ENCODE assay signal across 8 cellular contexts in genomic region chr14:61355892-61356325, GRCh38. TPM values are rescaled to one million over a fixed set of nuclear protein-coding genes. Genes with fewer than 3 reads are reported as not detected.
DNase-seq lines count a peak whose midpoint lies in the region; ATAC-seq, FAIRE-seq and TF ChIP-seq lines count a peak whose summit lies in the region.

No MANE protein-coding gene starts in this region.

- H3K27me3 ChIP-seq in GM23338 (ENCODE audit: insufficient read depth) = no peaks in the 10 kb centered on the region
- no peaks in the 10 kb centered on the region for H3K27me3 ChIP-seq in small intestine (ENCODE audit: control insufficient read depth in 2 of 2, insufficient read depth in 2 of 2, low read length in 2 of 2)

- H3K9me2 ChIP-seq in GM23338 (ENCODE audit: insufficient read depth) = peaks cover 16% of the 10 kb centered on the region; the same call in 1 of the 2 replicates

- H3K4me1 Mint-ChIP-seq in GM23338 (peaks cover 11% of the 10 kb centered on the region), mesothelial cell of epicardium (peaks cover 10% of the 10 kb centered on the region)
- H3K4me1 Mint-ChIP-seq in stimulated activated memory B cell treated with anti-CD40 and anti-IgM and Interleukin-4, amounts not matched to agents 10 μg/mL and 1 μg/mL and 100 μg/mL, for 72 hours = no peaks in the 10 kb centered on the region

- H3K36me3 ChIP-seq in GM23338 (ENCODE audit: insufficient read depth) = no peaks in the 10 kb centered on the region
- H3K36me3 ChIP-seq in small intestine (ENCODE audit: control insufficient read depth in 2 of 2, insufficient read depth in 2 of 2, low read length in 2 of 2) = no peaks in the 10 kb centered on the region

- H3F3A ChIP-seq in GM23338 (replicated peaks; ENCODE audit: low read depth) = no peaks in the 10 kb centered on the region

- H2AFZ ChIP-seq in GM23338 = no peak overlapping the region

- FAIRE-seq in small intestine (lab: Jason Lieb, UNC) = no peak

- H3K27ac Mint-ChIP-seq in GM23338 (peak overlapping the region; percentile 33), mesothelial cell of epicardium (peak overlapping the region; percentile 70)
- no peak overlapping the region for H3K27ac Mint-ChIP-seq in stimulated activated memory B cell treated with anti-CD40 and anti-IgM and Interleukin-4, amounts not matched to agents 10 μg/mL and 1 μg/mL and 100 μg/mL, for 72 hours

- ATAC-seq in GM23338 = peak; percentile 81
- no peak for ATAC-seq in GM19035 (IDR thresholded peaks at IDR 0.05; ENCODE audit: unreplicated experiment)
- ATAC-seq in stimulated activated memory B cell treated with anti-CD40 and anti-IgM and Interleukin-4, amounts not matched to agents 10 μg/mL and 1 μg/mL and 100 μg/mL, for 72 hours = no peak

- H3K27me3 Mint-ChIP-seq in GM23338 (ENCODE audit: insufficient read depth, low read depth, poor library complexity) = no peaks in the 10 kb centered on the region
- no peaks in the 10 kb centered on the region for H3K27me3 Mint-ChIP-seq in mesothelial cell of epicardium (ENCODE audit: low read depth)
- peaks cover 26% of the 10 kb centered on the region for H3K27me3 Mint-ChIP-seq in stimulated activated memory B cell treated with anti-CD40 and anti-IgM and Interleukin-4, amounts not matched to agents 10 μg/mL and 1 μg/mL and 100 μg/mL, for 72 hours

- no peaks in the 10 kb centered on the region for H4K20me1 ChIP-seq in GM23338 (replicated peaks; ENCODE audit: insufficient read depth)

- TF ChIP-seq CTCF in GM23338 (conservative IDR thresholded peaks at IDR 0.05; ENCODE audit: low read depth in 2 of 2) (no peak), mesothelial cell of epicardium (IDR thresholded peaks at IDR 0.05; ENCODE audit: unreplicated experiment) (no peak)

- H3K4me3 Mint-ChIP-seq in GM23338 (no peak overlapping the region), mesothelial cell of epicardium (no peak overlapping the region)
- no peak overlapping the region for H3K4me3 Mint-ChIP-seq in stimulated activated memory B cell treated with anti-CD40 and anti-IgM and Interleukin-4, amounts not matched to agents 10 μg/mL and 1 μg/mL and 100 μg/mL, for 72 hours

- H3K36me3 Mint-ChIP-seq in GM23338 (ENCODE audit: low read depth) = no peaks in the 10 kb centered on the region
- no peaks in the 10 kb centered on the region for H3K36me3 Mint-ChIP-seq in mesothelial cell of epicardium
- no peaks in the 10 kb centered on the region for H3K36me3 Mint-ChIP-seq in stimulated activated memory B cell treated with anti-CD40 and anti-IgM and Interleukin-4, amounts not matched to agents 10 μg/mL and 1 μg/mL and 100 μg/mL, for 72 hours

- 41 to 77% (median 73%) methylated on average over 6 of the region's 6 CpGs for WGBS in small intestine, 3 donors

- H3K79me2 ChIP-seq in GM23338 (replicated peaks; ENCODE audit: insufficient read depth) = no peaks in the 10 kb centered on the region

- no peaks in the 10 kb centered on the region for H3K9me3 ChIP-seq in small intestine (ENCODE audit: control insufficient read depth, low read depth)

- H3K4me1 ChIP-seq in GM23338 (ENCODE audit: insufficient read depth) (no peaks in the 10 kb centered on the region), small intestine (ENCODE audit: control insufficient read depth in 2 of 2, insufficient read depth in 1 of 2, low read depth in 1 of 2, low read length in 1 of 2) (peaks cover 2 to 13% of the 10 kb centered on the region in 2 donors)

- H3K27ac ChIP-seq in GM23338 (ENCODE audit: low read depth) (no peak overlapping the region), small intestine (ENCODE audit: low read depth in 1 of 2, low read length in 1 of 2) (no peak overlapping the region)

- H3K4me3 ChIP-seq in GM23338 (no peak overlapping the region), small intestine (ENCODE audit: low read depth in 1 of 2, low read length in 2 of 2) (no peak overlapping the region)

- H3K9me3 Mint-ChIP-seq in GM23338 (no peaks in the 10 kb centered on the region), mesothelial cell of epicardium (no peaks in the 10 kb centered on the region)
- no peaks in the 10 kb centered on the region for H3K9me3 Mint-ChIP-seq in stimulated activated memory B cell treated with anti-CD40 and anti-IgM and Interleukin-4, amounts not matched to agents 10 μg/mL and 1 μg/mL and 100 μg/mL, for 72 hours

- DNase-seq in GM23338 (ENCODE audit: low spot score) = peak; percentile 81
- peak; percentile 50 for DNase-seq in T follicular helper cell (ENCODE audit: low read depth)
- peak; percentile 38 for DNase-seq in effector CD4-positive, alpha-beta T cell
- no peak for DNase-seq in mesothelial cell of epicardium (ENCODE audit: low spot score in 2 of 2, unreplicated experiment in 2 of 2)
- DNase-seq in pons (ENCODE audit: low spot score) = no peak
- no peak for DNase-seq in small intestine

- peak overlapping the region; percentile 25; the same call in 1 of the 2 replicates for H3K4me2 ChIP-seq in GM23338

TF ChIP-seq in GM23338, 12 proteins besides CTCF, POLR2A, EP300 and RAD21:
- TF ChIP-seq REST (IDR thresholded peaks at IDR 0.05; ENCODE audit: unreplicated experiment) = no peak
- TF ChIP-seq EZH2 (IDR thresholded peaks at IDR 0.05; ENCODE audit: low read depth, unreplicated experiment) = no peak
- TF ChIP-seq NANOG (IDR thresholded peaks at IDR 0.05; ENCODE audit: borderline replicate concordance) = peak; percentile 19; the same call in 1 of the 2 replicates
- TF ChIP-seq STAT1 (IDR thresholded peaks at IDR 0.05; ENCODE audit: unreplicated experiment) = no peak
- TF ChIP-seq JUNB (IDR thresholded peaks at IDR 0.05; ENCODE audit: unreplicated experiment) = no peak
- no peak for TF ChIP-seq EZH2phosphoT487 (IDR thresholded peaks at IDR 0.05; ENCODE audit: unreplicated experiment)
- TF ChIP-seq POLR2AphosphoS5 (IDR thresholded peaks at IDR 0.05; ENCODE audit: low read depth) = no peak
- 0 out of 2 replicates have a peak, but pooled peaks have one; percentile 34 for TF ChIP-seq ETS1 (IDR thresholded peaks at IDR 0.05)

RNA-seq across cellular contexts. Expression of gene PRKCH, which starts 34.5 kb away (rescaled TPM):
- total RNA-seq in GM23338 (2014; rRNA removed; shearing (Covaris generic)) = 10.0 and 10.1 TPM in 2 replicates
- polyA plus RNA-seq in GM23338 (2016; fragmentation: Nextera tagmentation; extraction: Ambion mirVana) (5.3 and 5.4 TPM in 2 replicates), small intestine (10 to 100 TPM; 12.1 to 17.3 (median 13.6) TPM)
- 8.4 to 9.2 TPM (median 9.0 TPM) in 3 replicates for total RNA-seq in mesothelial cell of epicardium

Comparison
In these comparisons a context has a peak if more than half of its experiments do, and no peak if none do; other contexts are left out.
1. DNase-seq: peak in GM23338 (single experiment), T follicular helper cell (single experiment) and effector CD4-positive, alpha-beta T cell (single experiment); none in mesothelial cell of epicardium (0 of 2), pons (single experiment) and small intestine (single experiment).